ENCODE assay signal across 8 cellular contexts in genomic region chr3:141401095-141401494, GRCh38. TPM values are rescaled to one million over a fixed set of nuclear protein-coding genes. Genes with fewer than 3 reads are reported as not detected.
DNase-seq lines count a peak whose midpoint lies in the region; ATAC-seq and TF ChIP-seq lines count a peak whose summit lies in the region.

No MANE protein-coding gene starts in this region.

- ATAC-seq in GM21367 (IDR thresholded peaks at IDR 0.05; ENCODE audit: unreplicated experiment) = no peak
- no peak for ATAC-seq in HG03378 (IDR thresholded peaks at IDR 0.05; ENCODE audit: unreplicated experiment)
- ATAC-seq in GM19463 (IDR thresholded peaks at IDR 0.05; ENCODE audit: unreplicated experiment) = no peak

- H3K4me1 Mint-ChIP-seq in activated naive CD4-positive, alpha-beta T cell treated with anti-CD3 and anti-CD28 coated beads, Interleukin-2, amount 10 ng/mL, durations not matched to agents 7 days and 5 days = peaks cover 25% of the 10 kb centered on the region
- H3K4me1 Mint-ChIP-seq in mesothelial cell of epicardium = peaks cover 21% of the 10 kb centered on the region

- H3K9me3 Mint-ChIP-seq in activated naive CD4-positive, alpha-beta T cell treated with anti-CD3 and anti-CD28 coated beads, Interleukin-2, amount 10 ng/mL, durations not matched to agents 7 days and 5 days = peaks cover 2% of the 10 kb centered on the region
- H3K9me3 Mint-ChIP-seq in mesothelial cell of epicardium = peaks cover 15% of the 10 kb centered on the region

- H3K36me3 ChIP-seq in ascending aorta = peaks cover 9 to 37% of the 10 kb centered on the region in 2 donors
- peaks cover 0 to 37% (median 8%) of the 10 kb centered on the region in 3 donors for H3K36me3 ChIP-seq in tibial nerve

- H3K27ac Mint-ChIP-seq in activated naive CD4-positive, alpha-beta T cell treated with anti-CD3 and anti-CD28 coated beads, Interleukin-2, amount 10 ng/mL, durations not matched to agents 7 days and 5 days = no peak overlapping the region
- peak overlapping the region; percentile 28 for H3K27ac Mint-ChIP-seq in mesothelial cell of epicardium

- H3K9me3 ChIP-seq in ascending aorta = no peaks in the 10 kb centered on the region
- H3K9me3 ChIP-seq in tibial nerve = peaks cover 0 to 6% (median 0%) of the 10 kb centered on the region in 4 donors

- no peak for TF ChIP-seq POLR2A in tibial nerve (IDR thresholded peaks at IDR 0.05)

- CTCF ChIA-PET in activated naive CD4-positive, alpha-beta T cell treated with anti-CD3 and anti-CD28 coated beads, Interleukin-2, amount 10 ng/mL, durations not matched to agents 7 days and 5 days (lab: Charles Lee) = interaction anchor here (1.2 to 1.4 kb wide), 3 partner anchors 9 to 54 kb away, joined by 4 to 6 read pairs (median 4); no protein-coding TSS in a partner anchor

- 72 to 78% methylated on average over 1 of the region's 1 CpG for WGBS in tibial nerve, 2 donors

- peak overlapping the region; percentile 49 for H3K4me3 Mint-ChIP-seq in activated naive CD4-positive, alpha-beta T cell treated with anti-CD3 and anti-CD28 coated beads, Interleukin-2, amount 10 ng/mL, durations not matched to agents 7 days and 5 days
- H3K4me3 Mint-ChIP-seq in mesothelial cell of epicardium = peak overlapping the region; percentile 71

- TF ChIP-seq EP300 in tibial nerve (IDR thresholded peaks at IDR 0.05) = no peak

- intact Hi-C loops in ascending aorta (cut with DNase I) = loop anchor here (5.0 kb wide), 1 partner anchor 51 kb away; no protein-coding TSS in a partner anchor

- H3K4me1 ChIP-seq in ascending aorta = peaks cover 0 to 41% of the 10 kb centered on the region in 2 donors
- H3K4me1 ChIP-seq in tibial nerve = peaks cover 0 to 56% (median 31%) of the 10 kb centered on the region in 4 donors

- no peaks in the 10 kb centered on the region for H3K27me3 Mint-ChIP-seq in activated naive CD4-positive, alpha-beta T cell treated with anti-CD3 and anti-CD28 coated beads, Interleukin-2, amount 10 ng/mL, durations not matched to agents 7 days and 5 days
- H3K27me3 Mint-ChIP-seq in mesothelial cell of epicardium (ENCODE audit: low read depth) = no peaks in the 10 kb centered on the region

- H3K36me3 Mint-ChIP-seq in activated naive CD4-positive, alpha-beta T cell treated with anti-CD3 and anti-CD28 coated beads, Interleukin-2, amount 10 ng/mL, durations not matched to agents 7 days and 5 days = peaks cover 27% of the 10 kb centered on the region
- H3K36me3 Mint-ChIP-seq in mesothelial cell of epicardium = peaks cover 38% of the 10 kb centered on the region

- no peak overlapping the region for H3K4me3 ChIP-seq in ascending aorta
- H3K4me3 ChIP-seq in tibial nerve = no peak overlapping the region

- TF ChIP-seq CTCF in ascending aorta (IDR thresholded peaks at IDR 0.05) = no peak
- TF ChIP-seq CTCF in mesothelial cell of epicardium (IDR thresholded peaks at IDR 0.05; ENCODE audit: unreplicated experiment) = no peak
- no peak for TF ChIP-seq CTCF in tibial nerve (IDR thresholded peaks at IDR 0.05)

- no peak for DNase-seq in activated naive CD4-positive, alpha-beta T cell treated with anti-CD3 and anti-CD28 coated beads, Interleukin-2, amount 10 ng/mL, durations not matched to agents 7 days and 5 days
- no peak for DNase-seq in activated naive CD4-positive, alpha-beta T cell treated with anti-CD3 and anti-CD28 coated beads, Interleukin-2, amount 50 U/mL, for 16 hours
- DNase-seq in ascending aorta (ENCODE audit: low spot score in 2 of 2) (no peak), mesothelial cell of epicardium (ENCODE audit: low spot score in 2 of 2, unreplicated experiment in 2 of 2) (no peak), tibial nerve (ENCODE audit: low spot score in 2 of 2) (no peak)

- no peaks in the 10 kb centered on the region for H3K27me3 ChIP-seq in ascending aorta
- no peaks in the 10 kb centered on the region for H3K27me3 ChIP-seq in tibial nerve

- H3K27ac ChIP-seq in ascending aorta (peak overlapping the region; percentile 89 to 99), tibial nerve (peak overlapping the region; percentile 86 to 99 (median 96))

RNA-seq across cellular contexts. Expression of gene ZBTB38, which starts 32.8 kb away (rescaled TPM):
- total RNA-seq in ascending aorta = 101 TPM
- total RNA-seq in mesothelial cell of epicardium = 44.4 to 46.7 TPM (median 46.3 TPM) in 3 replicates
- total RNA-seq in tibial nerve = 100 to 1,000 TPM; 121 to 171 (median 150) TPM
